Comparison of ENCODE assay signal across 20 cellular contexts in genomic region chr9:124755061-124755460, GRCh38. TPM values are rescaled to one million over a fixed set of nuclear protein-coding genes. Genes with fewer than 3 reads are reported as not detected.
"Had no signal": no experiment of that assay in that cellular context is flagged by ENCODE, and none has a peak within 500 bp of the region (broad histone marks: within the 10 kb centered on the region; RNA-seq: fewer than 3 reads in every experiment).

No MANE protein-coding gene starts in this region.

- H3K36me3 Mint-ChIP-seq: activated CD8-positive, alpha-beta memory T cell treated with anti-CD3 and anti-CD28 coated beads, Interleukin-2, amount 10 ng/mL, durations not matched to agents 7 days and 5 days; activated naive CD8-positive, alpha-beta T cell; memory B cell had no signal

- H3K36me3 ChIP-seq: colonic mucosa, heart left ventricle, pancreas, right atrium auricular region, stomach, suprapubic skin, tibial nerve had no signal

- H3K4me3 ChIP-seq: colonic mucosa, heart left ventricle, pancreas, psoas muscle, right atrium auricular region, stomach, suprapubic skin, tibial nerve had no signal

- H3K9me3 Mint-ChIP-seq: memory B cell, nephron had no signal

- H3K27ac Mint-ChIP-seq: activated CD8-positive, alpha-beta memory T cell treated with anti-CD3 and anti-CD28 coated beads, Interleukin-2, amount 10 ng/mL, durations not matched to agents 7 days and 5 days; activated naive CD8-positive, alpha-beta T cell; memory B cell; nephron had no signal

- ATAC-seq: activated CD8-positive, alpha-beta memory T cell treated with anti-CD3 and anti-CD28 coated beads, Interleukin-2, amount 10 ng/mL, durations not matched to agents 7 days and 5 days; heart left ventricle; psoas muscle had no signal

- H3K9me3 ChIP-seq: colonic mucosa, heart left ventricle, pancreas, psoas muscle, right atrium auricular region, SK-N-SH, stomach, suprapubic skin, tibial nerve had no signal

- H3K4me3 Mint-ChIP-seq: activated CD8-positive, alpha-beta memory T cell treated with anti-CD3 and anti-CD28 coated beads, Interleukin-2, amount 10 ng/mL, durations not matched to agents 7 days and 5 days; activated naive CD8-positive, alpha-beta T cell; memory B cell; nephron had no signal

- DNase-seq: activated CD4-positive, alpha-beta T cell treated with anti-CD3 and anti-CD28 coated beads for 1 hour; activated CD4-positive, alpha-beta T cell treated with anti-CD3 and anti-CD28 coated beads, Interleukin-2, amount 50 U/mL, for 4 hours; activated CD8-positive, alpha-beta memory T cell treated with anti-CD3 and anti-CD28 coated beads, Interleukin-2, amount 10 ng/mL, durations not matched to agents 7 days and 5 days; activated effector memory CD4-positive, alpha-beta T cell treated with anti-CD3 and anti-CD28 coated beads, Interleukin-2, amount 50 U/mL, for 16 hours; amniotic stem cell; colonic mucosa; heart left ventricle; left colon; pancreas; psoas muscle; SK-N-SH; stimulated activated CD4-positive, alpha-beta T cell treated with anti-CD3 and anti-CD28 coated beads, Interleukin-4, amount 100 ng/mL, for 24 hours; stomach had no signal

- H3K27ac ChIP-seq: colonic mucosa, heart left ventricle, psoas muscle, right atrium auricular region, stomach, suprapubic skin, tibial nerve had no signal

- H3K9ac ChIP-seq: SK-N-SH had no signal

- H3K27me3 ChIP-seq: colonic mucosa, pancreas, right atrium auricular region, tibial nerve had no signal

- H3K4me1 ChIP-seq: colonic mucosa, psoas muscle, right atrium auricular region, stomach, suprapubic skin had no signal

RNA-seq across cellular contexts. Expression of gene OLFML2A, which starts 21.9 kb away (rescaled TPM):
- total RNA-seq: activated CD8-positive, alpha-beta memory T cell treated with anti-CD3 and anti-CD28 coated beads, Interleukin-2, amount 10 ng/mL, durations not matched to agents 7 days and 5 days; T-helper 2 cell treated with Interferon-gamma antibody and Interleukin-4, amounts not matched to agents 100 ng/mL and 5 ng/mL, for 36 hours had no signal
